28 cellular contexts compared by ENCODE assay signal in the genomic region with DNA sequence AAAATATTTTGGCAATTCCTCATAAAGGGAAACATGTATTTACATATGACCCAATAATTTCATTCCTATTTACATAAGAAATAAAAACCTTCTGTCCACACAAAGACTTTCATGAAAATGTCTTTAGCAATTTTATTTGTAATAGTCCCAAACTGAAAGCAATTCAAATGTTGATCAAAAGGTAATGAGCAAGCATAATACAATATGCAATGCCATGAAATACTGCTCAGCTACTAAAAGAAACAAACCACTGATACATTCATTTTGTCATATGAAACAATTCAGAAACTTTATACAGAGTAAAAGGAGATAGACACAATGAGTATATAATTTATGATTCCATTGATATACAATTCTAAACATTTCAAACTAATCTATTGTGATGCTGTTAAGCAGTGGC.
"Had no signal": no experiment of that assay in that cellular context is flagged by ENCODE, and none has a peak within 500 bp of the region (broad histone marks: within the 10 kb centered on the region; RNA-seq: fewer than 3 reads in every experiment).

No MANE protein-coding gene starts in this region.

- DNase-seq: immature natural killer cell; kidney; left colon; left lung; lower lobe of right lung; mammary epithelial cell; mesenchymal stem cell; naive thymus-derived CD8-positive, alpha-beta T cell; nucleus accumbens; pancreas; posterior cingulate gyrus; retina; right cardiac atrium; stimulated activated CD4-positive, alpha-beta T cell treated with anti-CD3 and anti-CD28 coated beads, Interleukin-12 subunit alpha, Interleukin-12 subunit beta, amount 100 ng/mL, for 4 hours; stimulated activated CD4-positive, alpha-beta T cell treated with anti-CD3 and anti-CD28 coated beads, Interleukin-15, amount 100 ng/mL, for 24 hours; stimulated activated CD4-positive, alpha-beta T cell treated with anti-CD3 and anti-CD28 coated beads, Interleukin-2, amount 100 ng/mL, for 24 hours; stimulated activated CD4-positive, alpha-beta T cell treated with anti-CD3 and anti-CD28 coated beads, Interleukin-4, amount 100 ng/mL, for 1 hour; stimulated activated naive B cell treated with anti-CD40 and anti-IgM and Interleukin-4, amounts not matched to agents 10 μg/mL and 1 μg/mL and 100 μg/mL, for 72 hours; stimulated activated naive CD8-positive, alpha-beta T cell treated with anti-CD3 and anti-CD28 coated beads, Interleukin-15, Interleukin-2, amounts not matched to agents 100 U/mL and 50 U/mL, for 24 hours; stomach; testis; thyroid gland; transverse colon; upper lobe of left lung had no signal

- H3K4me1 ChIP-seq: left lung, lower lobe of right lung, prostate gland, testis, thyroid gland, upper lobe of left lung, vagina had no signal

- H3K36me3 ChIP-seq: left lung, lower lobe of right lung, pancreas, prostate gland, stomach, thyroid gland, transverse colon, upper lobe of left lung, vagina had no signal

- H3K4me3 ChIP-seq: left lung, lower lobe of right lung, pancreas, prostate gland, skin epidermis, stomach, testis, thyroid gland, transverse colon, upper lobe of left lung, vagina had no signal

- H3K27me3 ChIP-seq: left lung, pancreas, stomach, testis, thyroid gland, transverse colon, upper lobe of left lung, vagina had no signal

- H3K9me3 ChIP-seq: lower lobe of right lung, pancreas, prostate gland, stomach, testis, thyroid gland, transverse colon, upper lobe of left lung, vagina had no signal

- H3K27ac ChIP-seq: left lung, lower lobe of right lung, pancreas, prostate gland, skin epidermis, stomach, testis, thyroid gland, transverse colon, upper lobe of left lung, vagina had no signal

- ATAC-seq: left colon; left lung; lower lobe of right lung; naive thymus-derived CD8-positive, alpha-beta T cell; pancreas; right cardiac atrium; sciatic nerve; stimulated activated naive B cell treated with anti-CD40 and anti-IgM and Interleukin-4, amounts not matched to agents 10 μg/mL and 1 μg/mL and 100 μg/mL, for 72 hours; stimulated activated naive CD8-positive, alpha-beta T cell treated with anti-CD3 and anti-CD28 coated beads, Interleukin-15, Interleukin-2, amounts not matched to agents 100 U/mL and 50 U/mL, for 24 hours had no signal
